2 cellular contexts compared by ENCODE assay signal in the genomic region with DNA sequence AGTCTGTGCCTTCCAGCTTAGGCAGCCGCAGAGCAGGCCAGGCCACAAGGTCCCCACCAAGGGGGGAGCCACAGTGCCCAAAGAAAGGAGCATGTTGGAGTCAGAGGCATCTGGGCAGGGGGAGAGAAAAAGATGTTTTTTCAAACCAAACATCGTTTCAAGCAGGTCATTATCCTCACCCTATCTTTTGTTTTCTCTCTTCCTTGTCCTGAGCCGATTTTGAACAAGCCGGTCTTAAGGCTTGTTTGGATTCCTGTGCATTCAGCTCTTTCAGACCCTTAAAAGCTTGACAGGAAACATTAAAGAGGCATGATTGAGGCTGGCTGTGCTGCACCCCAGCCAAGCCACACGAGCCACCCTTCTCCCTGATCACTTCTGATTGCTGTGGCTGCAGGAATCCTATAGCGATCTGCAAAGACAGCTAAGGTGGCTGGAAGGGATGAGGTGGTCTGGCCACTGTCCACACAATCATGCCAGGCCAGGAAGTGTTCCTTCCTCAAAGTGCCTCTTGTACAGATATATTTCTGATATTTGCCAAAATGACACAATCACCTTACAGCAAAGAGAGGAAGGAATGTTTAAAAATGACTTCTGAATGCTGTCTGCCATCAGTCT.
TF ChIP-seq lines count a peak whose summit lies in the region.

No MANE protein-coding gene starts in this region.

TF ChIP-seq in IMR-90, 13 proteins besides CTCF, POLR2A, EP300 and RAD21 (continued from another document):
- TF ChIP-seq USF2 (IDR thresholded peaks at IDR 0.05; ENCODE audit: low read depth, low read length) (no peak), RFX5 (IDR thresholded peaks at IDR 0.05; ENCODE audit: low read depth, low read length) (no peak), NFE2L2 (IDR thresholded peaks at IDR 0.05; ENCODE audit: low read depth, low read length) (no peak), RCOR1 (IDR thresholded peaks at IDR 0.05; ENCODE audit: insufficient replicate concordance, low read length) (no peak), MAZ (IDR thresholded peaks at IDR 0.05; ENCODE audit: borderline replicate concordance, low read depth, low read length) (no peak), SMC3 (IDR thresholded peaks at IDR 0.05; ENCODE audit: low read depth, low read length) (no peak), MXI1 (IDR thresholded peaks at IDR 0.05; ENCODE audit: borderline replicate concordance, low read depth, low read length) (no peak), BHLHE40 (IDR thresholded peaks at IDR 0.05; ENCODE audit: low read depth, low read length) (no peak), CEBPB (IDR thresholded peaks at IDR 0.05; ENCODE audit: low read depth, low read length) (no peak), CHD1 (IDR thresholded peaks at IDR 0.05; ENCODE audit: low read depth, low read length) (no peak)
- TF ChIP-seq, protein P1, sequence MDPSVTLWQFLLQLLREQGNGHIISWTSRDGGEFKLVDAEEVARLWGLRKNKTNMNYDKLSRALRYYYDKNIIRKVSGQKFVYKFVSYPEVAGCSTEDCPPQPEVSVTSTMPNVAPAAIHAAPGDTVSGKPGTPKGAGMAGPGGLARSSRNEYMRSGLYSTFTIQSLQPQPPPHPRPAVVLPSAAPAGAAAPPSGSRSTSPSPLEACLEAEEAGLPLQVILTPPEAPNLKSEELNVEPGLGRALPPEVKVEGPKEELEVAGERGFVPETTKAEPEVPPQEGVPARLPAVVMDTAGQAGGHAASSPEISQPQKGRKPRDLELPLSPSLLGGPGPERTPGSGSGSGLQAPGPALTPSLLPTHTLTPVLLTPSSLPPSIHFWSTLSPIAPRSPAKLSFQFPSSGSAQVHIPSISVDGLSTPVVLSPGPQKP (IDR thresholded peaks at IDR 0.05; ENCODE audit: borderline replicate concordance, low read depth, low read length) = no peak

TF ChIP-seq in SK-N-SH treated with all-trans-retinoic acid at 6 μM for 48 hours, 23 proteins besides CTCF, POLR2A, EP300 and RAD21 (continued from another document):
- TF ChIP-seq TSHZ2 (CRISPR knock-in tag; IDR thresholded peaks at IDR 0.05) (no peak), TCF4 (CRISPR knock-in tag; IDR thresholded peaks at IDR 0.05; ENCODE audit: borderline replicate concordance) (no peak), ARNTL (CRISPR knock-in tag; IDR thresholded peaks at IDR 0.05; ENCODE audit: borderline replicate concordance, low read depth) (no peak)
